In genomic region chr11:121839821-121840220, GRCh38 we compare ENCODE assay signal across 17 cellular contexts.
"Had no signal": no experiment of that assay in that cellular context is flagged by ENCODE, and none has a peak within 500 bp of the region (broad histone marks: within the 10 kb centered on the region; RNA-seq: fewer than 3 reads in every experiment).

No MANE protein-coding gene starts in this region.

- H3K27ac ChIP-seq: cardiac muscle cell, colonic mucosa, esophagus muscularis mucosa, right atrium auricular region, stomach, testis had no signal

- H3K27me3 Mint-ChIP-seq: activated CD4-positive, alpha-beta T cell treated with anti-CD3 and anti-CD28 coated beads, Interleukin-2, amount 10 ng/mL, durations not matched to agents 7 days and 5 days; activated naive CD8-positive, alpha-beta T cell; natural killer cell treated with Interleukin-12 subunit alpha and Interleukin-12 subunit beta and Interleukin-15 and Interleukin-18, amount 100 ng/mL, for 72 hours; progenitor cell of endocrine pancreas had no signal

- H3K4me1 ChIP-seq: colonic mucosa, right atrium auricular region, stomach, testis had no signal

- H3K4me3 ChIP-seq: cardiac muscle cell, colonic mucosa, esophagus muscularis mucosa, right atrium auricular region, stomach, testis had no signal

- H3K27ac Mint-ChIP-seq: activated CD4-positive, alpha-beta T cell treated with anti-CD3 and anti-CD28 coated beads, Interleukin-2, amount 10 ng/mL, durations not matched to agents 7 days and 5 days; activated naive CD8-positive, alpha-beta T cell; activated T-cell treated with anti-CD3 and anti-CD28 coated beads, Interleukin-2, amount 50 U/mL, for 72 hours; immature natural killer cell; natural killer cell treated with Interleukin-12 subunit alpha and Interleukin-12 subunit beta and Interleukin-15 and Interleukin-18, amount 100 ng/mL, for 72 hours; progenitor cell of endocrine pancreas had no signal

- ATAC-seq: activated T-cell treated with anti-CD3 and anti-CD28 coated beads, Interleukin-2, amount 50 U/mL, for 72 hours; natural killer cell treated with Interleukin-12 subunit alpha and Interleukin-12 subunit beta and Interleukin-15 and Interleukin-18, amount 100 ng/mL, for 72 hours had no signal

- H3K4me1 Mint-ChIP-seq: activated CD4-positive, alpha-beta T cell treated with anti-CD3 and anti-CD28 coated beads, Interleukin-2, amount 10 ng/mL, durations not matched to agents 7 days and 5 days; immature natural killer cell had no signal

- H3K27me3 ChIP-seq: cardiac muscle cell, colonic mucosa, esophagus muscularis mucosa, right atrium auricular region, stomach, testis had no signal

- H3K36me3 Mint-ChIP-seq: activated naive CD8-positive, alpha-beta T cell had no signal

- H3K9me3 ChIP-seq: colonic mucosa, stomach, testis had no signal

- H3K4me3 Mint-ChIP-seq: activated CD4-positive, alpha-beta T cell treated with anti-CD3 and anti-CD28 coated beads, Interleukin-2, amount 10 ng/mL, durations not matched to agents 7 days and 5 days; activated naive CD8-positive, alpha-beta T cell; activated T-cell treated with anti-CD3 and anti-CD28 coated beads, Interleukin-2, amount 50 U/mL, for 72 hours; immature natural killer cell; natural killer cell treated with Interleukin-12 subunit alpha and Interleukin-12 subunit beta and Interleukin-15 and Interleukin-18, amount 100 ng/mL, for 72 hours had no signal

- DNase-seq: activated CD4-positive, alpha-beta T cell treated with anti-CD3 and anti-CD28 coated beads, Interleukin-2, amount 10 ng/mL, durations not matched to agents 7 days and 5 days; activated CD8-positive, alpha-beta memory T cell treated with anti-CD3 and anti-CD28 coated beads, Interleukin-2, amount 50 U/mL, for 48 hours; activated gamma-delta T cell treated with Interleukin-2 at 50 U/mL for 16 hours; activated T-cell treated with anti-CD3 and anti-CD28 coated beads, Interleukin-2, amount 50 U/mL, for 72 hours; colonic mucosa; head of caudate nucleus; immature natural killer cell; occipital lobe; stomach; testis had no signal

- H3K36me3 ChIP-seq: cardiac muscle cell, colonic mucosa, esophagus muscularis mucosa, right atrium auricular region, stomach had no signal

- H3K9me3 Mint-ChIP-seq: activated CD4-positive, alpha-beta T cell treated with anti-CD3 and anti-CD28 coated beads, Interleukin-2, amount 10 ng/mL, durations not matched to agents 7 days and 5 days had no signal

- FAIRE-seq: frontal cortex had no signal
